ENCODE assay signal across 1 cellular context in the genomic region with DNA sequence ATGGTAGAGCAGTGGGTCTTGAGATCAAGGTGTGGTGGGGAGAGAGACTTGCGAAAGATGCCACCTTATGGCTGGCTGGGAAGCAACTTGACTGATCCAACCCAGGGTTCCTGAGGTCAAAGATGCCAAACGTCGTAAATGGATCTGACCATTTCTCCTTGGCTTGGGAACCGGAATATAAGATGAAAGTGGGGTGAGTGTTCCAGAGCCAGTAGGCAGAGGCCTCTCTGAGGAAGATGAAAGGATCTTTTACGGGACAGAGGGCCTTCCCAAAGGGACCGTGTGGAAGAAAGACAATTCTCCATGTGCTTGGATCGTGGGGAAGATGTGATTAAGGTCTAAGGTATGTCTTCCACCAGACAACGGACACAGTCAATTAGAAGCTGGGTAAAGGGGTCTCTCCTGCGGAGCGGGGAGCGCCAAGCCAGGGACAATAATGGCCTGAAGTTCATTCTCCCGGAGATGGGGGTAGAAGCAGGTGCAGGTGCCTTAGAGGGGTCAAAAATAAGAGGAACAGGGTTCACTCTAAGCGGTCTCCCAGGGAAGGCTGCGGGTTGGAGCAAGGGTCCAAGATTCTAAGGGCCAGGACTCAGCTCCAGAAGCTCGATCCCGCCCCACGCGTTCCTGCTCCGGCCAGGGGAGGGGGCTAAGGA.
TF ChIP-seq lines count a peak whose summit lies in the region.

No MANE protein-coding gene starts in this region.

TF ChIP-seq in SK-N-SH, 30 proteins besides CTCF, POLR2A, EP300 and RAD21:
- TF ChIP-seq GATA2 (CRISPR knock-in tag; IDR thresholded peaks at IDR 0.05) (no peak), MAX (IDR thresholded peaks at IDR 0.05; ENCODE audit: low read depth) (peak; percentile 47; the same call in 1 of the 2 replicates), MXI1 (IDR thresholded peaks at IDR 0.05; ENCODE audit: low read depth, low read length) (peak; percentile 17; the same call in 1 of the 2 replicates)
